Comparison of ENCODE assay signal across 10 cellular contexts in genomic region chr13:28475916-28476725, GRCh38. TPM values are rescaled to one million over a fixed set of nuclear protein-coding genes. Genes with fewer than 3 reads are reported as not detected.
A peak's percentile ranks its signal among the peaks of the same experiment; 100 is the strongest.
DNase-seq lines count a peak whose midpoint lies in the region; ATAC-seq and TF ChIP-seq lines count a peak whose summit lies in the region.
"Had no signal": no experiment of that assay in that cellular context is flagged by ENCODE, and none has a peak within 500 bp of the region (broad histone marks: within the 10 kb centered on the region; RNA-seq: fewer than 3 reads in every experiment).

No MANE protein-coding gene starts in this region.

- no peaks in the 10 kb centered on the region for H3K9me2 ChIP-seq in PC-3 (replicated peaks; ENCODE audit: low read length)

- no peaks in the 10 kb centered on the region; the same call in 1 of the 2 replicates for H3K9me3 ChIP-seq in PC-3 (ENCODE audit: low read length)
- H3K9me3 ChIP-seq in esophagus muscularis mucosa: no peaks in the 10 kb centered on the region

- no peak overlapping the region for H2AFZ ChIP-seq in PC-3 (ENCODE audit: low read length)

- POLR2A ChIA-PET in PC-3 (lab: Charles Lee; ENCODE audit: unreplicated experiment): no interaction called here

- TF ChIP-seq CTCF in PC-3 (conservative IDR thresholded peaks at IDR 0.05; ENCODE audit: low read depth, low read length) (no peak), esophagus muscularis mucosa (IDR thresholded peaks at IDR 0.05) (no peak), retinal pigment epithelial cell (conservative IDR thresholded peaks at IDR 0.05; ENCODE audit: low read depth, low read length) (no peak)

- H3F3A ChIP-seq in PC-3 (ENCODE audit: low read length, unreplicated experiment): no peaks in the 10 kb centered on the region

- H4K20me1 ChIP-seq in PC-3 (ENCODE audit: low read length): no peaks in the 10 kb centered on the region

- H3K36me3 ChIP-seq in PC-3 (ENCODE audit: low read depth, low read length): no peaks in the 10 kb centered on the region
- no peaks in the 10 kb centered on the region for H3K36me3 ChIP-seq in esophagus muscularis mucosa

- H3K4me2 ChIP-seq in PC-3 (ENCODE audit: low read length): peak overlapping the region; percentile 12

- peak; percentile 69 for ATAC-seq in PC-3

- DNase-seq in SIG-M5 treated with dmso at 0.1 percent for 504 hours (lab: John Stamatoyannopoulos, UW; ENCODE audit: unreplicated experiment) (peak; percentile 75), SIG-M5 (lab: John Stamatoyannopoulos, UW) (no peak), PC-3 (peak; percentile 74), esophagus muscularis mucosa (ENCODE audit: extremely low spot score) (peak; percentile 24), retinal pigment epithelial cell (ENCODE audit: low read depth) (peak; percentile 85), T-helper 2 cell (no peak), NCI-H345 (lab: John Stamatoyannopoulos, UW) (no peak), NCI-H1092 treated with DMSO at 0.1 percent for 48 hours (lab: John Stamatoyannopoulos, UW) (no peak)
- DNase-seq: ACHN, cortex of kidney had no signal

- peaks cover 42% of the 10 kb centered on the region for H3K27me3 ChIP-seq in PC-3 (ENCODE audit: low read length)
- H3K27me3 ChIP-seq in esophagus muscularis mucosa: peaks cover 0 to 3% (median 0%) of the 10 kb centered on the region in 4 donors

- H3K79me2 ChIP-seq in PC-3 (ENCODE audit: low read length): no peaks in the 10 kb centered on the region

- TF ChIP-seq POLR2A in esophagus muscularis mucosa (IDR thresholded peaks at IDR 0.05; ENCODE audit: low read depth): no peak

- no peak overlapping the region for H3K27ac ChIP-seq in PC-3 (ENCODE audit: low read length)
- H3K27ac ChIP-seq in esophagus muscularis mucosa (replicated peaks in 1 of 4): no peak overlapping the region

- no peak for TF ChIP-seq EP300 in esophagus muscularis mucosa (IDR thresholded peaks at IDR 0.05)

- WGBS in esophagus muscularis mucosa: 62% methylated on average over 7 of the region's 7 CpGs

- H3K9ac ChIP-seq in PC-3 (ENCODE audit: low read length): no peak overlapping the region

- no TSS peak for BruUV-seq in PC-3 (replicated peaks; lab: Mats Ljungman, UMichigan)

- H3K4me1 ChIP-seq in PC-3 (ENCODE audit: insufficient read depth, low read length): peaks cover 11% of the 10 kb centered on the region; the same call in 1 of the 2 replicates
- peaks cover 0 to 10% (median 0%) of the 10 kb centered on the region in 4 donors for H3K4me1 ChIP-seq in esophagus muscularis mucosa

- no peak overlapping the region for H3K4me3 ChIP-seq in PC-3 (ENCODE audit: low read length)
- no peak overlapping the region for H3K4me3 ChIP-seq in esophagus muscularis mucosa
- no peak overlapping the region for H3K4me3 ChIP-seq in retinal pigment epithelial cell (ENCODE audit: low read length)

- CTCF ChIA-PET in PC-3 (lab: Charles Lee): no interaction called here

- intact Hi-C loops in PC-3 (cut with micrococcal nuclease): no loop called here
- intact Hi-C loops in esophagus muscularis mucosa (cut with DNase I): no loop called here

RNA-seq across cellular contexts. Expression of gene FLT1, which starts 18.8 kb away (rescaled TPM):
- 1.2 and 2.2 TPM in 2 replicates for total RNA-seq in PC-3 (2014; rRNA removed)
- total RNA-seq in esophagus muscularis mucosa: 10 to 100 TPM; 12.5 to 46.2 (median 31.3) TPM

Comparison
In these comparisons a context has a peak if more than half of its experiments do, and no peak if none do; other contexts are left out.
1. DNase-seq: peak in SIG-M5 treated with dmso at 0.1 percent for 504 hours (single experiment), PC-3 (single experiment), esophagus muscularis mucosa (single experiment) and retinal pigment epithelial cell (single experiment); none in SIG-M5 (single experiment), T-helper 2 cell (0 of 5), NCI-H345 (single experiment) and NCI-H1092 treated with DMSO at 0.1 percent for 48 hours (single experiment).